In genomic region chr14:34122081-34122480, GRCh38 we compare ENCODE assay signal across 12 cellular contexts.
DNase-seq lines count a peak whose midpoint lies in the region; ATAC-seq and TF ChIP-seq lines count a peak whose summit lies in the region.
"Had no signal": no experiment of that assay in that cellular context is flagged by ENCODE, and none has a peak within 500 bp of the region (broad histone marks: within the 10 kb centered on the region; RNA-seq: fewer than 3 reads in every experiment).

No MANE protein-coding gene starts in this region.

- no peak overlapping the region for H2AK5ac ChIP-seq in mesendoderm (ENCODE audit: low read length)

- H3K9ac ChIP-seq in mesendoderm (ENCODE audit: low read length): no peak overlapping the region

- no peak overlapping the region for H3K18ac ChIP-seq in mesendoderm (ENCODE audit: low read length)

- H4K5ac ChIP-seq in mesendoderm (ENCODE audit: low read length): no peak overlapping the region

- H3K9me3 ChIP-seq in AG04450 (ENCODE audit: control insufficient read depth, insufficient read depth, low read length): no peaks in the 10 kb centered on the region

- no peak overlapping the region for H3K23ac ChIP-seq in mesendoderm (ENCODE audit: low read length)

- H3K27ac ChIP-seq in 22Rv1 (peak overlapping the region; percentile 52), AG04450 (ENCODE audit: low read depth, low read length) (peak overlapping the region; percentile 21), mesendoderm (ENCODE audit: low read depth, low read length) (no peak overlapping the region)

- no peak for ATAC-seq in HG03432 (IDR thresholded peaks at IDR 0.05; ENCODE audit: unreplicated experiment)
- ATAC-seq in HG03025 (IDR thresholded peaks at IDR 0.05; ENCODE audit: low FRiP score, unreplicated experiment): no peak
- no peak for ATAC-seq in GM18517 (IDR thresholded peaks at IDR 0.05; ENCODE audit: unreplicated experiment)
- ATAC-seq: GM12878, HCT116 had no signal

- H2BK5ac ChIP-seq in mesendoderm (ENCODE audit: low read length): no peak overlapping the region

- no CpG with 5 or more reads among the region's 3 CpGs for WGBS in mesendoderm (ENCODE audit: extremely low coverage, insufficient coverage, low lambda C conversion rate)

- no peak overlapping the region for H2BK15ac ChIP-seq in mesendoderm (replicated peaks; ENCODE audit: low read depth)

- H3K4ac ChIP-seq in mesendoderm (ENCODE audit: low read depth, low read length): no peak overlapping the region

- H3K4me2 ChIP-seq in mesendoderm (ENCODE audit: low read length): no peak overlapping the region

- H3K4me1 ChIP-seq in mesendoderm (ENCODE audit: control insufficient read depth, low read depth, low read length): peaks cover 3% of the 10 kb centered on the region

- DNase-seq in AG04450 (ENCODE audit: low read depth, low spot score): no peak
- peak; percentile 76 for DNase-seq in LNCaP clone FGC (ENCODE audit: low read depth)
- DNase-seq in mesendoderm: peak; percentile 58
- DNase-seq: C1 segment of cervical spinal cord; CD4-positive, alpha-beta memory T cell; DMS79 had no signal

- no peak for TF ChIP-seq CTCF in 22Rv1 (IDR thresholded peaks at IDR 0.05)
- no peak for TF ChIP-seq CTCF in AG04450 (IDR thresholded peaks at IDR 0.05; ENCODE audit: low read depth, low read length)
- no peak for TF ChIP-seq CTCF in LNCaP clone FGC (IDR thresholded peaks at IDR 0.05; ENCODE audit: control insufficient read depth, extremely low read depth, insufficient read depth)

- H3K79me2 ChIP-seq in mesendoderm (ENCODE audit: control insufficient read depth, insufficient read depth, low read length): no peaks in the 10 kb centered on the region

- POLR2A ChIA-PET in AG04450 (lab: Yijun Ruan, JAX): no interaction called here

- H3K27me3 ChIP-seq in AG04450 (ENCODE audit: control insufficient read depth, insufficient read depth, low read length) (no peaks in the 10 kb centered on the region), mesendoderm (ENCODE audit: insufficient read depth, low read length, poor library complexity) (no peaks in the 10 kb centered on the region)

- H2BK120ac ChIP-seq in mesendoderm (ENCODE audit: low read depth, low read length): no peak overlapping the region

- H3K79me1 ChIP-seq in mesendoderm (ENCODE audit: low read length): no peaks in the 10 kb centered on the region

- H3K36me3 ChIP-seq in mesendoderm (ENCODE audit: control insufficient read depth, insufficient read depth, low read length): no peaks in the 10 kb centered on the region

- CTCF ChIA-PET in AG04450 (lab: Charles Lee): no interaction called here

- no peak overlapping the region for H4K8ac ChIP-seq in mesendoderm (ENCODE audit: low read depth, low read length)

- H3K56ac ChIP-seq in mesendoderm (ENCODE audit: low read length): no peak overlapping the region

- H3K4me3 ChIP-seq in AG04450 (ENCODE audit: low read depth, low read length): no peak overlapping the region
- H3K4me3 ChIP-seq in LNCaP clone FGC (ENCODE audit: low read depth, low read length): no peak overlapping the region
- H3K4me3 ChIP-seq in mesendoderm (ENCODE audit: low read length): no peak overlapping the region
- H3K4me3 ChIP-seq: GM12878 had no signal
